In genomic region chr20:32162367-32162766, GRCh38 we compare ENCODE assay signal across 15 cellular contexts. TPM values are rescaled to one million over a fixed set of nuclear protein-coding genes. Genes with fewer than 3 reads are reported as not detected.
DNase-seq lines count a peak whose midpoint lies in the region; ATAC-seq and TF ChIP-seq lines count a peak whose summit lies in the region.
"Had no signal": no experiment of that assay in that cellular context is flagged by ENCODE, and none has a peak within 500 bp of the region (broad histone marks: within the 10 kb centered on the region; RNA-seq: fewer than 3 reads in every experiment).

No MANE protein-coding gene starts in this region.

- peaks cover 12% of the 10 kb centered on the region for H3K36me3 Mint-ChIP-seq in activated naive CD8-positive, alpha-beta T cell
- H3K36me3 Mint-ChIP-seq in activated naive CD8-positive, alpha-beta T cell treated with anti-CD3 and anti-CD28 coated beads for 36 hours, result peaks cover 26% of the 10 kb centered on the region
- H3K36me3 Mint-ChIP-seq in T-helper 17 cell (ENCODE audit: low read depth) (peaks cover 7% of the 10 kb centered on the region), memory B cell (peaks cover 39% of the 10 kb centered on the region)

- H3K4me3 Mint-ChIP-seq in activated naive CD8-positive, alpha-beta T cell, result no peak overlapping the region
- H3K4me3 Mint-ChIP-seq in activated naive CD8-positive, alpha-beta T cell treated with anti-CD3 and anti-CD28 coated beads for 36 hours, result no peak overlapping the region
- H3K4me3 Mint-ChIP-seq in T-helper 17 cell (no peak overlapping the region), memory B cell (no peak overlapping the region)
- H3K4me3 Mint-ChIP-seq: B cell; CD4-positive, alpha-beta T cell; GM23338 had no signal

- ATAC-seq in T-helper 17 cell (no peak), memory B cell (ENCODE audit: low read depth) (no peak), foreskin keratinocyte (no peak), GM21526 (IDR thresholded peaks at IDR 0.05; ENCODE audit: low FRiP score, unreplicated experiment) (no peak)
- ATAC-seq: GM23338 had no signal

- no peak for TF ChIP-seq CTCF in foreskin keratinocyte (conservative IDR thresholded peaks at IDR 0.05)

- no peak overlapping the region for H3K27ac ChIP-seq in foreskin keratinocyte
- H3K27ac ChIP-seq: BLaER1 treated with 17β-estradiol and CSF1 and Interleukin-3, amounts not matched to agents 10 nM and 100 nM had no signal

- no peaks in the 10 kb centered on the region for H3K9me3 ChIP-seq in T-helper 17 cell (ENCODE audit: control insufficient read depth, low read length, poor library complexity, severe bottlenecking)
- H3K9me3 ChIP-seq: BLaER1 treated with 17β-estradiol and CSF1 and Interleukin-3, amounts not matched to agents 10 nM and 100 nM had no signal

- no peak for DNase-seq in activated naive CD8-positive, alpha-beta T cell treated with anti-CD3 and anti-CD28 coated beads for 36 hours
- no peak for DNase-seq in T-helper 17 cell
- no peak for DNase-seq in memory B cell (ENCODE audit: low spot score in 2 of 2)
- no peak for DNase-seq in foreskin keratinocyte
- no peak for DNase-seq in activated gamma-delta T cell (lab: John Stamatoyannopoulos, UW)
- DNase-seq: CD4-positive, alpha-beta T cell; DMS53; DND-41; EL; HCEC 1CT had no signal

- H3K27me3 Mint-ChIP-seq in activated naive CD8-positive, alpha-beta T cell, result no peaks in the 10 kb centered on the region
- no peaks in the 10 kb centered on the region for H3K27me3 Mint-ChIP-seq in activated naive CD8-positive, alpha-beta T cell treated with anti-CD3 and anti-CD28 coated beads for 36 hours
- no peaks in the 10 kb centered on the region for H3K27me3 Mint-ChIP-seq in T-helper 17 cell
- H3K27me3 Mint-ChIP-seq in memory B cell, result no peaks in the 10 kb centered on the region
- H3K27me3 Mint-ChIP-seq: B cell; CD4-positive, alpha-beta T cell had no signal

- no peaks in the 10 kb centered on the region for H3K4me1 ChIP-seq in foreskin keratinocyte

- H3K9me3 Mint-ChIP-seq in activated naive CD8-positive, alpha-beta T cell (ENCODE audit: low read depth), result no peaks in the 10 kb centered on the region
- no peaks in the 10 kb centered on the region for H3K9me3 Mint-ChIP-seq in activated naive CD8-positive, alpha-beta T cell treated with anti-CD3 and anti-CD28 coated beads for 36 hours
- no peaks in the 10 kb centered on the region for H3K9me3 Mint-ChIP-seq in memory B cell
- H3K9me3 Mint-ChIP-seq: CD4-positive, alpha-beta T cell; GM23338 had no signal

- no peaks in the 10 kb centered on the region for H3K27me3 ChIP-seq in foreskin keratinocyte
- H3K27me3 ChIP-seq: BLaER1 treated with 17β-estradiol and CSF1 and Interleukin-3, amounts not matched to agents 10 nM and 100 nM had no signal

- H3K27ac Mint-ChIP-seq in activated naive CD8-positive, alpha-beta T cell, result peak overlapping the region; percentile 78
- H3K27ac Mint-ChIP-seq in activated naive CD8-positive, alpha-beta T cell treated with anti-CD3 and anti-CD28 coated beads for 36 hours, result no peak overlapping the region
- peak overlapping the region; percentile 56 for H3K27ac Mint-ChIP-seq in T-helper 17 cell
- peak overlapping the region; percentile 11 for H3K27ac Mint-ChIP-seq in memory B cell
- H3K27ac Mint-ChIP-seq: B cell; CD4-positive, alpha-beta T cell; GM23338 had no signal

- H3K4me1 Mint-ChIP-seq in activated naive CD8-positive, alpha-beta T cell (ENCODE audit: low read depth), result no peaks in the 10 kb centered on the region
- H3K4me1 Mint-ChIP-seq in activated naive CD8-positive, alpha-beta T cell treated with anti-CD3 and anti-CD28 coated beads for 36 hours, result peaks cover 5% of the 10 kb centered on the region
- H3K4me1 Mint-ChIP-seq in T-helper 17 cell (peaks cover 3% of the 10 kb centered on the region), memory B cell (no peaks in the 10 kb centered on the region)
- H3K4me1 Mint-ChIP-seq: B cell, GM23338 had no signal

RNA-seq across cellular contexts. Expression of gene PLAGL2, which starts 45.2 kb away (rescaled TPM):
- total RNA-seq in activated naive CD8-positive, alpha-beta T cell treated with anti-CD3 and anti-CD28 coated beads for 36 hours, result 10 to 100 TPM; 86.9 to 87.2 TPM
- 10 to 100 TPM; 14.9 to 18.9 TPM for total RNA-seq in T-helper 17 cell
- total RNA-seq in foreskin keratinocyte, result 11.6 and 12.3 TPM in 2 replicates
- polyA plus RNA-seq in foreskin keratinocyte, result 5.6 and 6.3 TPM in 2 replicates

RNA-seq across cellular contexts. Expression of gene POFUT1, which starts 45.3 kb away (rescaled TPM):
- total RNA-seq in activated naive CD8-positive, alpha-beta T cell treated with anti-CD3 and anti-CD28 coated beads for 36 hours, result 10 to 100 TPM; 64.0 to 65.7 TPM
- total RNA-seq in T-helper 17 cell (10 to 100 TPM; 11.1 to 13.6 TPM), foreskin keratinocyte (35.3 and 35.9 TPM in 2 replicates)
- 13.3 and 16.8 TPM in 2 replicates for polyA plus RNA-seq in foreskin keratinocyte

RNA-seq across cellular contexts. Expression of gene TM9SF4, which starts 52.9 kb away (rescaled TPM):
- 10 to 100 TPM; 39.2 to 42.5 TPM for total RNA-seq in activated naive CD8-positive, alpha-beta T cell treated with anti-CD3 and anti-CD28 coated beads for 36 hours
- 10 to 100 TPM; 41.2 to 42.4 TPM for total RNA-seq in T-helper 17 cell
- 40.6 and 43.2 TPM in 2 replicates for total RNA-seq in foreskin keratinocyte
- 25.7 and 26.7 TPM in 2 replicates for polyA plus RNA-seq in foreskin keratinocyte
